In genomic region chr2:135741395-135742306, GRCh38 we compare ENCODE assay signal across 8 cellular contexts. TPM values are rescaled to one million over a fixed set of nuclear protein-coding genes. Genes with fewer than 3 reads are reported as not detected.
DNase-seq lines count a peak whose midpoint lies in the region; ATAC-seq lines count a peak whose summit lies in the region.

UBXN4 (plus strand) TSS chr2:135741855; CDS start chr2:135741930, 75 bp downstream.

- peaks cover 27 to 40% of the 10 kb centered on the region in 2 donors for H3K4me1 Mint-ChIP-seq in effector memory CD8-positive, alpha-beta T cell (ENCODE audit: low read depth in 2 of 2)
- peaks cover 22% of the 10 kb centered on the region for H3K4me1 Mint-ChIP-seq in memory B cell

- ATAC-seq in GM19468 (IDR thresholded peaks at IDR 0.05; ENCODE audit: extremely low read depth, unreplicated experiment) (peak; percentile 90), memory B cell (ENCODE audit: low read depth) (peak; percentile 85)
- peak; percentile 88 for ATAC-seq in effector memory CD8-positive, alpha-beta T cell (replicated peaks)

- H3K27ac Mint-ChIP-seq in effector memory CD8-positive, alpha-beta T cell, result peak within 1 kb of the TSS; percentile 97 to 98
- H3K27ac Mint-ChIP-seq in memory B cell, result peak within 1 kb of the TSS; percentile 98

- no peaks in the 10 kb centered on the region for H3K27me3 Mint-ChIP-seq in effector memory CD8-positive, alpha-beta T cell
- no peaks in the 10 kb centered on the region for H3K27me3 Mint-ChIP-seq in memory B cell

- peaks cover 29% of the 10 kb centered on the region for H3K36me3 Mint-ChIP-seq in effector memory CD8-positive, alpha-beta T cell (ENCODE audit: insufficient read depth)
- peaks cover 2% of the 10 kb centered on the region for H3K36me3 Mint-ChIP-seq in memory B cell

- DNase-seq in COLO668 (lab: John Stamatoyannopoulos, UW; ENCODE audit: unreplicated experiment) (peak; percentile 98), HT-29 (ENCODE audit: low spot score) (peak; percentile 99), NOMO-1 (lab: John Stamatoyannopoulos, UW; ENCODE audit: unreplicated experiment in 2 of 2) (peak; percentile 96 to 98), memory B cell (ENCODE audit: low spot score in 2 of 2) (peak; percentile 84 to 87)
- peak; percentile 91 to 94 for DNase-seq in activated CD8-positive, alpha-beta memory T cell treated with anti-CD3 and anti-CD28 coated beads for 4 hours (ENCODE audit: low read depth in 2 of 2)
- peak; percentile 83 to 87 (median 86) for DNase-seq in effector memory CD8-positive, alpha-beta T cell
- DNase-seq in stimulated activated CD8-positive, alpha-beta memory T cell treated with anti-CD3 and anti-CD28 coated beads, Interleukin-12 subunit alpha, Interleukin-12 subunit beta, amount 100 ng/mL, for 4 hours (ENCODE audit: low read depth), result peak; percentile 93

- peak within 1 kb of the TSS; percentile 92 to 96 for H3K4me3 Mint-ChIP-seq in effector memory CD8-positive, alpha-beta T cell
- H3K4me3 Mint-ChIP-seq in memory B cell, result peak within 1 kb of the TSS; percentile 99

- H3K9me3 Mint-ChIP-seq in effector memory CD8-positive, alpha-beta T cell, result peaks cover 0 to 2% of the 10 kb centered on the region in 2 donors
- H3K9me3 Mint-ChIP-seq in memory B cell, result no peaks in the 10 kb centered on the region

RNA-seq across cellular contexts. Expression of gene UBXN4, which starts in this region (rescaled TPM):
- 27.8 and 28.3 TPM in 2 replicates for total RNA-seq in HT-29 (2014; rRNA removed; shearing (Covaris generic))

Comparison
In these comparisons a context has a peak if more than half of its experiments do, and no peak if none do; other contexts are left out.
1. Peak in every context shown above with its lines: DNase-seq and ATAC-seq.